7 cellular contexts compared by ENCODE assay signal in the genomic region with DNA sequence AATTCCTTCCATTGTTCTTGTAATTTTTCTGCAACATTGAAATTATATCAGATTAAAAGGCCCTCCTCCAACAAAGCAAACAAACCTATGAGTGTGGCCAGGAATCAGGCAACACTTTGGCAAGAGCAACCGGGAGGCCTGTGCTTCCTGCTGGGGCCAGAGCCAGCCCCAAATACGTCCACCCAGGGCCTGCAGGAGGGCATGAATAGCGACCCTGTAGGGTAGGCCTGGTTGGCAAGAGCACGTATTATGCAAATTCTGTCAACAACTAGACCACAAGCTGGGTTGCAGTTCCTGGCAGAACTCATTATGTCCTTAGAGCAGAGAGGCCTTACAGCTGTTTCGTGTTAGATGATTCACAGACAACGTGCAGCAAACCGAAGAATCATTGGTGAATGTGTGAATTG. TPM values are rescaled to one million over a fixed set of nuclear protein-coding genes. Genes with fewer than 3 reads are reported as not detected.
DNase-seq lines count a peak whose midpoint lies in the region; ATAC-seq and TF ChIP-seq lines count a peak whose summit lies in the region.

No MANE protein-coding gene starts in this region.

- no peaks in the 10 kb centered on the region for H3K79me2 ChIP-seq in H9 (ENCODE audit: insufficient read depth, low read length)

- peak in 2 of 3 donors; percentile 42 to 59 for TF ChIP-seq POLR2A in body of pancreas (IDR thresholded peaks at IDR 0.05)

- no peak overlapping the region for H2BK15ac ChIP-seq in H9 (ENCODE audit: low read depth, low read length)

- H3K9me3 ChIP-seq in H9 (ENCODE audit: control insufficient read depth, low read depth, low read length) (no peaks in the 10 kb centered on the region), body of pancreas (no peaks in the 10 kb centered on the region)

- H2BK5ac ChIP-seq in H9 (ENCODE audit: insufficient read length, low read length) = no peak overlapping the region

- no peak for TF ChIP-seq CTCF in GM13977 (IDR thresholded peaks at IDR 0.05; ENCODE audit: extremely low read depth, insufficient read depth, missing control alignments)
- no peak for TF ChIP-seq CTCF in H9 (conservative IDR thresholded peaks at IDR 0.05)
- no peak for TF ChIP-seq CTCF in body of pancreas (IDR thresholded peaks at IDR 0.05)

- H3K79me1 ChIP-seq in H9 (ENCODE audit: insufficient read depth, low read depth, low read length, poor library complexity, severe bottlenecking) = no peaks in the 10 kb centered on the region

- peak; percentile 87 for ATAC-seq in body of pancreas

- DNase-seq in GM13977 (ENCODE audit: low spot score) = peak; percentile 75
- peak; percentile 59 for DNase-seq in H9
- DNase-seq in LoVo (ENCODE audit: low spot score) = peak; percentile 71
- DNase-seq in SK-MEL-5 (ENCODE audit: low read depth, low spot score) = peak; percentile 96
- peak; percentile 78 to 91 (median 87) for DNase-seq in body of pancreas
- DNase-seq in inferior parietal cortex (ENCODE audit: extremely low spot score) = peak; percentile 60

- no peak overlapping the region for H3T11ph ChIP-seq in H9 (ENCODE audit: low read length)

- H3K4me2 ChIP-seq in H9 (ENCODE audit: insufficient read depth, insufficient read length, low read length) = no peak overlapping the region

- no peak overlapping the region for H2AFZ ChIP-seq in H9 (ENCODE audit: low read length)

- no peaks in the 10 kb centered on the region for H4K20me1 ChIP-seq in H9 (ENCODE audit: control insufficient read depth, insufficient read depth, insufficient read length)

- in situ Hi-C loops in GM13977 (cut with MboI; ENCODE audit: low pct_unique_long_range_greater_than_20kb, low sequenced_read_pairs, unreplicated experiment) (no loop called here), SK-MEL-5 (cut with HindIII; ENCODE audit: low pct_unique_long_range_greater_than_20kb, low sequenced_read_pairs) (no loop called here)

- H2BK120ac ChIP-seq in H9 (ENCODE audit: low read depth, low read length, poor library complexity, severe bottlenecking) = no peak overlapping the region

- no peak overlapping the region for H3K23ac ChIP-seq in H9 (ENCODE audit: insufficient read length, low read depth, low read length)

- H3K4me3 ChIP-seq in body of pancreas (no peak overlapping the region), skin epidermis (no peak overlapping the region)

- H4K8ac ChIP-seq in H9 (replicated peaks; ENCODE audit: insufficient read length, low read depth, low read length) = no peak overlapping the region

- H3K36me3 Mint-ChIP-seq in H9 (ENCODE audit: insufficient read depth in 1 of 3, low read depth in 3 of 3) = peaks cover 0 to 5% (median 0%) of the 10 kb centered on the region in 3 experiments; a peak in 2 of 7 replicates

- H2BK20ac ChIP-seq in H9 (ENCODE audit: low read depth, low read length, poor library complexity, severe bottlenecking) = no peak overlapping the region

- H3K4me1 Mint-ChIP-seq in H9 = peaks cover 29 to 38% of the 10 kb centered on the region in 2 experiments

- H4K91ac ChIP-seq in H9 (ENCODE audit: insufficient read length, low read depth, low read length) = no peak overlapping the region

- H3K4me3 Mint-ChIP-seq in H9 = peak overlapping the region in 1 of 2 experiments; percentile 44; a peak in 1 of 5 replicates

- H3K27me3 Mint-ChIP-seq in H9 (ENCODE audit: low read depth) = peaks cover 1% of the 10 kb centered on the region

- H3K4me1 ChIP-seq in H9 (ENCODE audit: insufficient read depth, low read length) (peaks cover 12% of the 10 kb centered on the region; the same call in 1 of the 2 replicates), body of pancreas (peaks cover 51% of the 10 kb centered on the region)

- intact Hi-C loops in body of pancreas (cut with DNase I) = no loop called here

- H3K14ac ChIP-seq in H9 (ENCODE audit: insufficient read depth, low read length) = no peak overlapping the region

- no peaks in the 10 kb centered on the region for H3K23me2 ChIP-seq in H9 (ENCODE audit: insufficient read length, low read depth, low read length, poor library complexity, severe bottlenecking)

- no peaks in the 10 kb centered on the region for H3K9me3 Mint-ChIP-seq in H9

- H3K56ac ChIP-seq in H9 (ENCODE audit: insufficient read length, low read depth, low read length) = no peak overlapping the region

- peak overlapping the region in 2 of 3 experiments; percentile 76 to 96; a peak in 5 of 7 replicates for H3K27ac Mint-ChIP-seq in H9

- no peak overlapping the region for H3K18ac ChIP-seq in H9 (ENCODE audit: insufficient read length, low read depth, low read length)

- H3K27me3 ChIP-seq in H9 (ENCODE audit: insufficient read depth, low read length) (no peaks in the 10 kb centered on the region), body of pancreas (no peaks in the 10 kb centered on the region)

- H3K27ac ChIP-seq in H9 (ENCODE audit: insufficient read length, low read depth, low read length) = no peak overlapping the region
- peak overlapping the region; percentile 69 to 91 (median 84) for H3K27ac ChIP-seq in body of pancreas
- H3K27ac ChIP-seq in skin epidermis = peak overlapping the region in 20 of 21 experiments; percentile 83 to 99 (median 94)

- WGBS in H9 (ENCODE audit: extremely low coverage, insufficient read length, low lambda C conversion rate) = no CpG with 5 or more reads among the region's 7 CpGs
- 0 to 1% methylated on average over 4 to 7 of the region's 7 CpGs for WGBS in body of pancreas, 2 donors

- no peak overlapping the region for H2AK5ac ChIP-seq in H9 (ENCODE audit: insufficient read length, low read length)

- no peak overlapping the region for H4K5ac ChIP-seq in H9 (ENCODE audit: insufficient read length, low read depth, low read length)

- no peak overlapping the region for H3K4ac ChIP-seq in H9 (ENCODE audit: low read depth, low read length)

- no peak overlapping the region for H3K9ac ChIP-seq in H9 (ENCODE audit: extremely low read depth, insufficient read length, low read length)

- no peaks in the 10 kb centered on the region for H3K36me3 ChIP-seq in body of pancreas (replicated peaks in 1 of 2; ENCODE audit: insufficient read depth in 1 of 2, low read depth in 2 of 2)

- no peak overlapping the region for H2BK12ac ChIP-seq in H9 (ENCODE audit: insufficient read length, low read depth, low read length)

RNA-seq across cellular contexts. Expression of a gene that starts 26.9 kb away (rescaled TPM):
- total RNA-seq in H9 (2021) (3.7 and 4.0 TPM in 2 replicates), body of pancreas (100 to 1,000 TPM in 1 of 2 donors, 10 to 100 TPM in 1; 53.4 to 145 TPM)
- total RNA-seq in SK-MEL-5 (2014; rRNA removed; shearing (Covaris generic)) = 2,048 and 2,147 TPM in 2 replicates
- polyA plus RNA-seq in SK-MEL-5 (2015; cell fraction: cytosol; rRNA removed) = 1,731 and 2,172 TPM in 2 replicates
- 829 and 918 TPM in 2 replicates for polyA plus RNA-seq in SK-MEL-5 (2015; cell fraction: nucleus; rRNA removed)

RNA-seq across cellular contexts. Expression of a gene that starts 50.7 kb away (rescaled TPM):
- 133 TPM in 2 replicates for total RNA-seq in H9 (2021)
- total RNA-seq in SK-MEL-5 (2014; rRNA removed; shearing (Covaris generic)) = 55.1 and 56.4 TPM in 2 replicates
- 196 and 229 TPM in 2 replicates for polyA plus RNA-seq in SK-MEL-5 (2015; cell fraction: cytosol; rRNA removed)
- 73.7 and 81.6 TPM in 2 replicates for polyA plus RNA-seq in SK-MEL-5 (2015; cell fraction: nucleus; rRNA removed)
- 10 to 100 TPM in 1 of 2 donors, 1 to 10 TPM in 1; 7.9 to 13.2 TPM for total RNA-seq in body of pancreas

Comparison
In these comparisons a context has a peak if more than half of its experiments do, and no peak if none do; other contexts are left out.
1. RNA of a gene that starts 26.9 kb away (total RNA-seq): 2,048 to 2,147 TPM in SK-MEL-5; 53.4 to 145 TPM in body of pancreas and 3.7 to 4.0 TPM in H9; every median in the first group is over 10 times any median in the second.
2. Peak in every context shown above with its lines, with median percentiles within 50 percentile points of each other: DNase-seq.